Comparison of ENCODE assay signal across 11 cellular contexts in the genomic region with DNA sequence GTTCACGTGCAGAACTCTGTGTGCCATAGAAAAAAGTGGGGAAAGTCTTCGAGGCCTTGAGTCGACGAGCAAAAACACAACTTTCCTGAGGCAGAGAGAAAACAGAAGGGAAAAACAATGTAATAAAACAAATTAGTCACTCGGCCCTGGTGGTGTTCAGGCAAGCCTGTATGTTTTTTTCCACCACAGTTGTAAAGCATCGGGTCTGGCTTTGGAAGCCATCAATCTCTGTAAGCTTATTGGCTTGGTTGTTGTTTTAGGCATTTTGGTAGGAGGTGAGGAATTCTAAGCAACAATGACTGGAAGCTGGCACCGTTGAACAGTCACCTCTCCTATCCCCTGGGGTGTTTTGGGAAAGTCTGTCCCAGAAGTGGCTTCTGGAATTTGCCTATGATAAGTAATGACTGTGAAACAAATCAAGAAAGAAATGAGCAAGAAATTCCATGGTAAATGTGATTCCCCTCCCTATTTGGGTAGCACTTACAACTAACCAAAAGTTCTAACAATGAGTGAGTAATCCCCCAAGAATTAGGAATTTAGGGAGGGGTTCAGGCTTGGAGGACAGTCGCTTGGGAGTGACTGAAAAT. TPM values are rescaled to one million over a fixed set of nuclear protein-coding genes. Genes with fewer than 3 reads are reported as not detected.
A peak's percentile ranks its signal among the peaks of the same experiment; 100 is the strongest.
DNase-seq lines count a peak whose midpoint lies in the region; ATAC-seq, FAIRE-seq and TF ChIP-seq lines count a peak whose summit lies in the region.
"Had no signal": no experiment of that assay in that cellular context is flagged by ENCODE, and none has a peak within 500 bp of the region (broad histone marks: within the 10 kb centered on the region; RNA-seq: fewer than 3 reads in every experiment).

No MANE protein-coding gene starts in this region.

- H3K4me1 ChIP-seq in prostate gland (replicated peaks) = no peaks in the 10 kb centered on the region

- H3K36me3 ChIP-seq in prostate gland = no peaks in the 10 kb centered on the region

- in situ Hi-C loops in Caki2 (cut with HindIII; ENCODE audit: low pct_unique_long_range_greater_than_20kb, low sequenced_read_pairs) = no loop called here

- peak; percentile 24 for FAIRE-seq in RCC 7860 (lab: Jason Lieb, UNC)

- no peaks in the 10 kb centered on the region for H3K9me3 ChIP-seq in prostate gland

- TF ChIP-seq POLR2A in prostate gland (IDR thresholded peaks at IDR 0.05) = no peak

- no peak overlapping the region for H3K27ac ChIP-seq in prostate gland

- DNase-seq in Caki2 (ENCODE audit: low read depth) = peak; percentile 59
- DNase-seq in RCC 7860 (ENCODE audit: low spot score) = peak; percentile 77
- DNase-seq in prostate gland (ENCODE audit: low spot score) = peak; percentile 36
- DNase-seq in activated naive CD4-positive, alpha-beta T cell treated with Interleukin-2 at 50 U/mL for 16 hours = no peak
- DNase-seq in COLO829 (ENCODE audit: low spot score) = no peak
- DNase-seq in ureter (ENCODE audit: low spot score) = no peak
- DNase-seq in SK-N-DZ (ENCODE audit: low spot score) = no peak
- DNase-seq: KBM-7; stimulated activated CD4-positive, alpha-beta T cell treated with anti-CD3 and anti-CD28 coated beads, Interleukin-15, amount 100 ng/mL, for 24 hours had no signal

- peaks cover 15% of the 10 kb centered on the region for H3K27me3 ChIP-seq in prostate gland (replicated peaks; ENCODE audit: insufficient read depth)

- peak; percentile 38 for ATAC-seq in esophagus mucosa
- ATAC-seq: activated T-helper 17 cell treated with anti-CD3 and anti-CD28 coated beads, Interleukin-2, amount 50 U/mL, for 72 hours had no signal

- no peak overlapping the region for H3K4me3 ChIP-seq in prostate gland

- TF ChIP-seq CTCF in prostate gland (IDR thresholded peaks at IDR 0.05) = no peak

- intact Hi-C loops in prostate gland (cut with DNase I) = loop anchor here (10.0 kb wide), 1 partner anchor 365 kb away; no protein-coding TSS in a partner anchor

- WGBS in prostate gland = 25% methylated on average over 8 of the region's 8 CpGs

RNA-seq across cellular contexts. Expression of a gene that starts 2.8 kb away (rescaled TPM):
- not detected in 2 replicates for total RNA-seq in Caki2 (2014; rRNA removed; shearing (Covaris generic); ENCODE audit: low replicate concordance)
- total RNA-seq in esophagus mucosa = 8.4 TPM
- 10 to 100 TPM; 20.6 to 23.0 TPM for total RNA-seq in prostate gland
- 5.9 TPM for total RNA-seq in ureter
- not detected in 2 replicates for polyA plus RNA-seq in SK-N-DZ (2014; cell fraction: cytosol; rRNA removed)
- 0.01 TPM in 1 of 2 replicates, not detected in the other for polyA plus RNA-seq in SK-N-DZ (2014; cell fraction: nucleus; rRNA removed)
- total RNA-seq: activated T-helper 17 cell treated with anti-CD3 and anti-CD28 coated beads, Interleukin-2, amount 50 U/mL, for 72 hours had no signal

Comparison
In these comparisons a context has a peak if more than half of its experiments do, and no peak if none do; other contexts are left out.
1. DNase-seq: peak in Caki2 (single experiment), RCC 7860 (single experiment) and prostate gland (single experiment); none in activated naive CD4-positive, alpha-beta T cell treated with Interleukin-2 at 50 U/mL for 16 hours (single experiment), COLO829 (single experiment), ureter (single experiment) and SK-N-DZ (single experiment).